In genomic region chr2:169715379-169716228, GRCh38 we compare ENCODE assay signal across 9 cellular contexts. TPM values are rescaled to one million over a fixed set of nuclear protein-coding genes. Genes with fewer than 3 reads are reported as not detected.
DNase-seq lines count a peak whose midpoint lies in the region; ATAC-seq, FAIRE-seq and TF ChIP-seq lines count a peak whose summit lies in the region.
"Had no signal": no experiment of that assay in that cellular context is flagged by ENCODE, and none has a peak within 500 bp of the region (broad histone marks: within the 10 kb centered on the region; RNA-seq: fewer than 3 reads in every experiment).

No MANE protein-coding gene starts in this region.

- DNase-seq in IMR-90 (peak; percentile 41), adipocyte (ENCODE audit: low read depth) (peak; percentile 42), kidney (no peak), suprapubic skin (ENCODE audit: low spot score in 2 of 2) (no peak), GM12892 (ENCODE audit: insufficient read length) (no peak), NCI-H2107 (lab: John Stamatoyannopoulos, UW) (no peak)
- DNase-seq: NCI-H2081 treated with DMSO at 0.1 percent for 48 hours had no signal

- peaks cover 16% of the 10 kb centered on the region; the same call in 1 of the 2 replicates for H3K9me1 ChIP-seq in IMR-90 (ENCODE audit: insufficient read depth, low read length)

- no peak overlapping the region for H3K14ac ChIP-seq in IMR-90 (replicated peaks; ENCODE audit: low read depth, low read length)

- no peaks in the 10 kb centered on the region for H4K20me1 ChIP-seq in IMR-90 (ENCODE audit: insufficient read depth, low read length)

- peaks cover 15% of the 10 kb centered on the region; the same call in 1 of the 2 replicates for H3K4me1 ChIP-seq in IMR-90 (ENCODE audit: control insufficient read depth, insufficient read depth, low read length)
- H3K4me1 ChIP-seq in adipocyte (ENCODE audit: control insufficient read depth, insufficient read depth, low read length): peaks cover 14% of the 10 kb centered on the region
- H3K4me1 ChIP-seq in kidney (ENCODE audit: control insufficient read depth in 1 of 2, insufficient read depth in 1 of 2, low read depth in 1 of 2, low read length in 2 of 2): peaks cover 0 to 9% of the 10 kb centered on the region in 2 donors
- H3K4me1 ChIP-seq in suprapubic skin: peaks cover 21% of the 10 kb centered on the region

- dilution Hi-C loops in IMR-90 (cut with HindIII; ENCODE audit: low sequenced_read_pairs, unreplicated experiment): no loop called here

- no peak overlapping the region for H2BK15ac ChIP-seq in IMR-90 (ENCODE audit: low read depth, low read length)

- H3K4me3 ChIP-seq in IMR-90 (ENCODE audit: insufficient read depth, low read depth, low read length): no peak overlapping the region
- peak overlapping the region; percentile 68 for H3K4me3 ChIP-seq in adipocyte (ENCODE audit: low read length)
- H3K4me3 ChIP-seq in kidney (ENCODE audit: low read length in 2 of 2): peak overlapping the region; percentile 22 to 56
- peak overlapping the region; percentile 21 for H3K4me3 ChIP-seq in suprapubic skin

- no peak for TF ChIP-seq EP300 in suprapubic skin (IDR thresholded peaks at IDR 0.05)

- no peak overlapping the region for H4K8ac ChIP-seq in IMR-90 (ENCODE audit: low read depth in 2 of 2, low read length in 2 of 2)

- no peak overlapping the region for H4K91ac ChIP-seq in IMR-90 (ENCODE audit: insufficient read depth, low read depth, low read length)

- peaks cover 1% of the 10 kb centered on the region; the same call in 1 of the 2 replicates for H3K36me3 ChIP-seq in IMR-90 (ENCODE audit: control insufficient read depth, insufficient read depth, low read length)
- no peaks in the 10 kb centered on the region for H3K36me3 ChIP-seq in adipocyte (ENCODE audit: control insufficient read depth, insufficient read depth, low read length, severe bottlenecking)
- H3K36me3 ChIP-seq in kidney (ENCODE audit: control insufficient read depth in 1 of 2, insufficient read depth in 2 of 2, low read length in 2 of 2): no peaks in the 10 kb centered on the region
- no peaks in the 10 kb centered on the region for H3K36me3 ChIP-seq in suprapubic skin

- H4K5ac ChIP-seq in IMR-90 (ENCODE audit: low read depth, low read length): no peak overlapping the region; the same call in 1 of the 2 replicates

- no peak overlapping the region for H2BK120ac ChIP-seq in IMR-90 (ENCODE audit: low read depth, low read length)

- H2BK5ac ChIP-seq in IMR-90 (ENCODE audit: low read depth, low read length, poor library complexity, severe bottlenecking): no peak overlapping the region

- H3K79me1 ChIP-seq in IMR-90 (ENCODE audit: low read depth in 1 of 2, low read length in 2 of 2): no peaks in the 10 kb centered on the region

- H2AFZ ChIP-seq in IMR-90 (replicated peaks; ENCODE audit: low read length, poor library complexity): peak overlapping the region; percentile 57

- FAIRE-seq in kidney (lab: Jason Lieb, UNC): no peak
- FAIRE-seq in GM12892 (lab: Jason Lieb, UNC): no peak

- intact Hi-C loops in IMR-90 (cut with micrococcal nuclease) (no loop called here), kidney (cut with DNase I) (no loop called here)

- H3K18ac ChIP-seq in IMR-90 (ENCODE audit: low read depth, low read length): no peak overlapping the region

- ATAC-seq in IMR-90 (ENCODE audit: low read depth): peak; percentile 56
- no peak for ATAC-seq in GM18870 (IDR thresholded peaks at IDR 0.05; ENCODE audit: unreplicated experiment)

- H3K27ac ChIP-seq in IMR-90 (ENCODE audit: insufficient read depth, low read length) (peak overlapping the region; percentile 22; the same call in 1 of the 2 replicates), kidney (ENCODE audit: low read depth in 2 of 2, low read length in 2 of 2) (no peak overlapping the region), suprapubic skin (no peak overlapping the region)

- CTCF ChIA-PET in IMR-90 (lab: Yijun Ruan, JAX): no interaction called here

- H3K9ac ChIP-seq in IMR-90 (ENCODE audit: low read depth, low read length): no peak overlapping the region
- peak overlapping the region; percentile 21 for H3K9ac ChIP-seq in adipocyte (ENCODE audit: low read length)
- no peak overlapping the region for H3K9ac ChIP-seq in kidney (ENCODE audit: low read length in 2 of 2)

- H3K4me2 ChIP-seq in IMR-90 (ENCODE audit: low read depth, low read length): peak overlapping the region; percentile 54

- no peak for TF ChIP-seq RAD21 in IMR-90 (IDR thresholded peaks at IDR 0.05; ENCODE audit: low read length)

- H3K23ac ChIP-seq in IMR-90 (ENCODE audit: low read depth, low read length): no peak overlapping the region

- TF ChIP-seq CTCF in IMR-90 (conservative IDR thresholded peaks at IDR 0.05; ENCODE audit: low read depth, low read length) (no peak), kidney (IDR thresholded peaks at IDR 0.05; ENCODE audit: borderline replicate concordance, extremely low read depth, insufficient read depth) (no peak), suprapubic skin (IDR thresholded peaks at IDR 0.05) (no peak)

- no peak overlapping the region for H3K56ac ChIP-seq in IMR-90 (ENCODE audit: extremely low read depth, insufficient read depth, low read length)

- H2BK20ac ChIP-seq in IMR-90 (ENCODE audit: low read depth, low read length): no peak overlapping the region

- H3K27me3 ChIP-seq in IMR-90 (ENCODE audit: control insufficient read depth, insufficient read depth, low read length) (no peaks in the 10 kb centered on the region), adipocyte (replicated peaks; ENCODE audit: control insufficient read depth, insufficient read depth, low read length) (no peaks in the 10 kb centered on the region), suprapubic skin (no peaks in the 10 kb centered on the region)

- no peak for TF ChIP-seq POLR2A in IMR-90 (IDR thresholded peaks at IDR 0.05; ENCODE audit: low read depth, low read length)
- no peak for TF ChIP-seq POLR2A in suprapubic skin (IDR thresholded peaks at IDR 0.05)
- TF ChIP-seq POLR2A in GM12892 (IDR thresholded peaks at IDR 0.05; ENCODE audit: low read depth, low read length): no peak

- no peak overlapping the region for H3K4ac ChIP-seq in IMR-90 (ENCODE audit: low read depth, low read length)

- POLR2A ChIA-PET in IMR-90 (lab: Charles Lee; ENCODE audit: unreplicated experiment): no interaction called here

- no peak overlapping the region for H2AK5ac ChIP-seq in IMR-90 (ENCODE audit: low read depth, low read length)

- in situ Hi-C loops in IMR-90 (cut with MboI; ENCODE audit: low sequenced_read_pairs): no loop called here

- 25% methylated on average over 10 of the region's 17 CpGs; no CpG with 5 or more reads in 1 of the 2 experiments for WGBS in IMR-90 (ENCODE audit: extremely low coverage in 2 of 2, insufficient read length in 1 of 2), 2 experiments
- 42% methylated on average over 17 of the region's 17 CpGs for WGBS in suprapubic skin

- no peak overlapping the region for H2AK9ac ChIP-seq in IMR-90 (replicated peaks; ENCODE audit: low read depth, low read length, poor library complexity)

- H3K9me3 ChIP-seq in IMR-90 (ENCODE audit: control insufficient read depth, insufficient read depth, low read length): no peaks in the 10 kb centered on the region
- H3K9me3 ChIP-seq in adipocyte (ENCODE audit: control insufficient read depth, low read length): no peaks in the 10 kb centered on the region
- no peaks in the 10 kb centered on the region for H3K9me3 ChIP-seq in kidney (ENCODE audit: control insufficient read depth in 1 of 2, low read length in 2 of 2)
- H3K9me3 ChIP-seq in suprapubic skin: no peaks in the 10 kb centered on the region

- no TSS peak for BruUV-seq in IMR-90 (replicated peaks; lab: Mats Ljungman, UMichigan)

TF ChIP-seq in IMR-90, 13 proteins besides CTCF, POLR2A, EP300 and RAD21:
- 0 out of 2 replicates have a peak, but pooled peaks have one; percentile 13 for TF ChIP-seq BHLHE40 (IDR thresholded peaks at IDR 0.05; ENCODE audit: low read depth, low read length)
- no peak for TF ChIP-seq MAZ (IDR thresholded peaks at IDR 0.05; ENCODE audit: borderline replicate concordance, low read depth, low read length)

RNA-seq across cellular contexts. Expression of gene KLHL23, which starts 18.0 kb away (rescaled TPM):
- 6.3 and 6.4 TPM in 2 replicates for total RNA-seq in IMR-90 (2012; rRNA removed)
- polyA plus RNA-seq in IMR-90 (2012; rRNA removed): 2.1 and 2.6 TPM in 2 replicates
- polyA plus RNA-seq in IMR-90 (2012; cell fraction: cytosol; rRNA removed): 0.35 and 0.43 TPM in 2 replicates
- 0.20 and 1.7 TPM in 2 replicates for polyA plus RNA-seq in IMR-90 (2012; cell fraction: nucleus; rRNA removed; ENCODE audit: low replicate concordance)
- total RNA-seq in kidney: 4.6 TPM
- 3.0 TPM for polyA plus RNA-seq in kidney (ENCODE audit: insufficient read depth, low read depth, low replicate concordance)
- 1 to 10 TPM in 3 of 4 donors, under 1 TPM in 1; 0.98 to 4.2 (median 3.3) TPM for total RNA-seq in suprapubic skin
- polyA plus RNA-seq in GM12892 (2012; ENCODE audit: missing spikeins): 13.3 TPM

RNA-seq across cellular contexts. Expression of gene PHOSPHO2, which starts 21.3 kb away (rescaled TPM):
- total RNA-seq in IMR-90 (2012; rRNA removed): 0.54 and 0.56 TPM in 2 replicates
- 0.46 and 0.48 TPM in 2 replicates for polyA plus RNA-seq in IMR-90 (2012; rRNA removed)
- 0.14 and 0.23 TPM in 2 replicates for polyA plus RNA-seq in IMR-90 (2012; cell fraction: cytosol; rRNA removed)
- 0.32 and 0.94 TPM in 2 replicates for polyA plus RNA-seq in IMR-90 (2012; cell fraction: nucleus; rRNA removed; ENCODE audit: low replicate concordance)
- total RNA-seq in kidney: 7.5 TPM
- 4.5 TPM for polyA plus RNA-seq in kidney (ENCODE audit: insufficient read depth, low read depth, low replicate concordance)
- total RNA-seq in suprapubic skin: 1 to 10 TPM; 3.5 to 5.6 (median 4.4) TPM
- 4.1 TPM for polyA plus RNA-seq in GM12892 (2012; ENCODE audit: missing spikeins)

RNA-seq across cellular contexts. Expression of gene CFAP210, which starts 21.4 kb away (rescaled TPM):
- total RNA-seq in IMR-90 (2012; rRNA removed) (not detected in 2 replicates), kidney (0.60 TPM), suprapubic skin (not detected)
- polyA plus RNA-seq in IMR-90 (2012; rRNA removed) (not detected in 2 replicates), kidney (ENCODE audit: insufficient read depth, low read depth, low replicate concordance) (0.65 TPM)
- not detected in 2 replicates for polyA plus RNA-seq in IMR-90 (2012; cell fraction: cytosol; rRNA removed)
- polyA plus RNA-seq in IMR-90 (2012; cell fraction: nucleus; rRNA removed; ENCODE audit: low replicate concordance): not detected in 2 replicates
- polyA plus RNA-seq in GM12892 (2012; ENCODE audit: missing spikeins): not detected
- total RNA-seq: subcutaneous adipose tissue had no signal

Comparison
In these comparisons a context has a peak if more than half of its experiments do, and no peak if none do; other contexts are left out.
1. DNase-seq: peak in IMR-90 (single experiment) and adipocyte (single experiment); none in kidney (single experiment), suprapubic skin (0 of 2), GM12892 (single experiment) and NCI-H2107 (single experiment).